Comparison of ENCODE assay signal across 16 cellular contexts in genomic region chr17:75701288-75701687, GRCh38. TPM values are rescaled to one million over a fixed set of nuclear protein-coding genes. Genes with fewer than 3 reads are reported as not detected.
DNase-seq lines count a peak whose midpoint lies in the region; ATAC-seq, FAIRE-seq and TF ChIP-seq lines count a peak whose summit lies in the region.
"Had no signal": no experiment of that assay in that cellular context is flagged by ENCODE, and none has a peak within 500 bp of the region (broad histone marks: within the 10 kb centered on the region; RNA-seq: fewer than 3 reads in every experiment).

No MANE protein-coding gene starts in this region.

- H3K9me1 ChIP-seq in keratinocyte (ENCODE audit: control insufficient read depth, extremely low read depth, insufficient read depth, low read length), result no peaks in the 10 kb centered on the region

- in situ Hi-C loops in gastrocnemius medialis (cut with MboI; ENCODE audit: low sequenced_read_pairs in 4 of 4), result no loop called here

- POLR2A ChIA-PET in AG04450 (lab: Yijun Ruan, JAX), result no interaction called here

- H3K9ac ChIP-seq in astrocyte (ENCODE audit: low read length) (peak overlapping the region; percentile 76), keratinocyte (ENCODE audit: control insufficient read depth, extremely low read depth, insufficient read depth, low read length) (peak overlapping the region; percentile 48)
- H3K9ac ChIP-seq: KMS-11 had no signal

- CTCF ChIA-PET in AG04450 (lab: Charles Lee), result no interaction called here

- intact Hi-C loops in gastrocnemius medialis (cut with DNase I; ENCODE audit: low total_unique reads), result no loop called here

- H2AFZ ChIP-seq in astrocyte (ENCODE audit: low read depth, low read length) (no peak overlapping the region), keratinocyte (ENCODE audit: control insufficient read depth, low read length) (no peak overlapping the region)

- H3K36me3 Mint-ChIP-seq in astrocyte (ENCODE audit: low read depth, unreplicated experiment), result peaks cover 55% of the 10 kb centered on the region

- no peaks in the 10 kb centered on the region for H3K27me3 ChIP-seq in AG04450 (ENCODE audit: control insufficient read depth, insufficient read depth, low read length)
- H3K27me3 ChIP-seq in astrocyte (ENCODE audit: insufficient read depth, low read length), result no peaks in the 10 kb centered on the region
- no peaks in the 10 kb centered on the region for H3K27me3 ChIP-seq in keratinocyte (ENCODE audit: control insufficient read depth, extremely low read depth, insufficient read depth, low read length)
- H3K27me3 ChIP-seq in gastrocnemius medialis, result no peaks in the 10 kb centered on the region

- DNase-seq in AG04450 (ENCODE audit: low read depth, low spot score) (no peak), astrocyte (ENCODE audit: low read depth) (no peak), keratinocyte (ENCODE audit: low read depth, low spot score) (no peak), gastrocnemius medialis (no peak), germinal center (ENCODE audit: low spot score) (no peak), OCI-M1 (lab: John Stamatoyannopoulos, UW) (no peak)
- DNase-seq: activated CD4-positive, alpha-beta T cell treated with anti-CD3 and anti-CD28 coated beads for 48 hours; amniotic stem cell; H9; NCI-H1417 treated with DMSO at 0.1 percent for 48 hours; NCI-H526 had no signal

- dilution Hi-C loops in keratinocyte (cut with MboI; ENCODE audit: extremely low pct_ligation_motif_present, low sequenced_read_pairs), result no loop called here

- H3K27ac ChIP-seq in AG04450 (ENCODE audit: low read depth, low read length) (peak overlapping the region; percentile 39), astrocyte (ENCODE audit: low read depth, low read length) (peak overlapping the region; percentile 94), keratinocyte (ENCODE audit: control insufficient read depth, insufficient read depth, low read length) (peak overlapping the region; percentile 76), gastrocnemius medialis (peak overlapping the region; percentile 91 to 95 (median 93))
- H3K27ac ChIP-seq: KMS-11 had no signal

- H3K27me3 Mint-ChIP-seq in astrocyte (ENCODE audit: low read depth, unreplicated experiment), result no peaks in the 10 kb centered on the region
- H3K27me3 Mint-ChIP-seq: stimulated activated memory B cell treated with anti-CD40 and anti-IgM and Interleukin-4, amounts not matched to agents 10 μg/mL and 1 μg/mL and 100 μg/mL, for 72 hours had no signal

- peak overlapping the region; percentile 96 for H3K27ac Mint-ChIP-seq in astrocyte (ENCODE audit: unreplicated experiment)
- H3K27ac Mint-ChIP-seq: H9; stimulated activated memory B cell treated with anti-CD40 and anti-IgM and Interleukin-4, amounts not matched to agents 10 μg/mL and 1 μg/mL and 100 μg/mL, for 72 hours had no signal

- H3K4me1 Mint-ChIP-seq in astrocyte (ENCODE audit: low read depth, unreplicated experiment), result peaks cover 40% of the 10 kb centered on the region
- H3K4me1 Mint-ChIP-seq: H9; stimulated activated memory B cell treated with anti-CD40 and anti-IgM and Interleukin-4, amounts not matched to agents 10 μg/mL and 1 μg/mL and 100 μg/mL, for 72 hours had no signal

- TF ChIP-seq POLR2A in gastrocnemius medialis (IDR thresholded peaks at IDR 0.05), result no peak

- H3K36me3 ChIP-seq in astrocyte (ENCODE audit: insufficient read depth, low read length), result peaks cover 41% of the 10 kb centered on the region
- peaks cover 35 to 70% of the 10 kb centered on the region in 2 experiments for H3K36me3 ChIP-seq in keratinocyte (ENCODE audit: control insufficient read depth in 2 of 2, extremely low read depth in 1 of 2, insufficient read depth in 2 of 2, low read length in 2 of 2)
- peaks cover 0 to 60% of the 10 kb centered on the region in 2 donors for H3K36me3 ChIP-seq in gastrocnemius medialis

- H3K79me2 ChIP-seq in astrocyte (ENCODE audit: insufficient read depth, low read length) (peaks cover 17% of the 10 kb centered on the region), keratinocyte (ENCODE audit: control insufficient read depth, insufficient read depth, low read length) (peaks cover 12% of the 10 kb centered on the region)

- H4K20me1 ChIP-seq in astrocyte (ENCODE audit: insufficient read depth, low read length) (no peaks in the 10 kb centered on the region), keratinocyte (ENCODE audit: control insufficient read depth, extremely low read depth, insufficient read depth, low read length) (no peaks in the 10 kb centered on the region)

- ATAC-seq in gastrocnemius medialis, result no peak
- ATAC-seq in GM18511 (IDR thresholded peaks at IDR 0.05; ENCODE audit: unreplicated experiment), result no peak
- no peak for ATAC-seq in GM18907 (IDR thresholded peaks at IDR 0.05; ENCODE audit: unreplicated experiment)
- ATAC-seq: stimulated activated memory B cell treated with anti-CD40 and anti-IgM and Interleukin-4, amounts not matched to agents 10 μg/mL and 1 μg/mL and 100 μg/mL, for 72 hours had no signal

- H3K4me2 ChIP-seq in astrocyte (ENCODE audit: low read length) (peak overlapping the region; percentile 47), keratinocyte (ENCODE audit: control insufficient read depth, extremely low read depth, insufficient read depth, low read depth, low read length) (peak overlapping the region; percentile 58)
- H3K4me2 ChIP-seq: KMS-11 had no signal

- H3K4me1 ChIP-seq in astrocyte (ENCODE audit: insufficient read depth, low read length) (peaks cover 44% of the 10 kb centered on the region), keratinocyte (ENCODE audit: control insufficient read depth, extremely low read depth, insufficient read depth, low read length) (peaks cover 65% of the 10 kb centered on the region), gastrocnemius medialis (peaks cover 45 to 48% of the 10 kb centered on the region in 2 donors)

- TF ChIP-seq CTCF in AG04450 (IDR thresholded peaks at IDR 0.05; ENCODE audit: low read depth, low read length) (no peak), astrocyte (IDR thresholded peaks at IDR 0.05; ENCODE audit: insufficient read depth, low read depth, low read length) (no peak), keratinocyte (optimal IDR thresholded peaks at IDR 0.05 in 1 of 3, IDR thresholded peaks at IDR 0.05 in 1 of 3, conservative IDR thresholded peaks at IDR 0.05 in 1 of 3; ENCODE audit: extremely low read depth in 1 of 3, insufficient read depth in 2 of 3, low read length in 3 of 3) (no peak), gastrocnemius medialis (IDR thresholded peaks at IDR 0.05 in 4 of 5, conservative IDR thresholded peaks at IDR 0.05 in 1 of 5) (no peak)

- no peak for FAIRE-seq in astrocyte (lab: Jason Lieb, UNC)
- no peak for FAIRE-seq in keratinocyte (lab: Jason Lieb, UNC)
- FAIRE-seq: D721Med had no signal

- H3K9me3 ChIP-seq in AG04450 (ENCODE audit: control insufficient read depth, insufficient read depth, low read length) (no peaks in the 10 kb centered on the region; the same call in 1 of the 2 replicates), astrocyte (ENCODE audit: insufficient read depth, low read depth, low read length) (no peaks in the 10 kb centered on the region), keratinocyte (ENCODE audit: control insufficient read depth, low read depth, low read length) (no peaks in the 10 kb centered on the region), gastrocnemius medialis (no peaks in the 10 kb centered on the region)

- no peak overlapping the region for H3K4me3 Mint-ChIP-seq in astrocyte (ENCODE audit: unreplicated experiment)
- H3K4me3 Mint-ChIP-seq: H9; stimulated activated memory B cell treated with anti-CD40 and anti-IgM and Interleukin-4, amounts not matched to agents 10 μg/mL and 1 μg/mL and 100 μg/mL, for 72 hours had no signal

- H3K9me3 Mint-ChIP-seq in astrocyte (ENCODE audit: unreplicated experiment), result no peaks in the 10 kb centered on the region
- H3K9me3 Mint-ChIP-seq: H9; stimulated activated memory B cell treated with anti-CD40 and anti-IgM and Interleukin-4, amounts not matched to agents 10 μg/mL and 1 μg/mL and 100 μg/mL, for 72 hours had no signal

- no peak overlapping the region for H3K4me3 ChIP-seq in AG04450 (ENCODE audit: low read depth, low read length)
- H3K4me3 ChIP-seq in astrocyte (ENCODE audit: insufficient read depth, low read depth, low read length), result no peak overlapping the region
- no peak overlapping the region for H3K4me3 ChIP-seq in keratinocyte (ENCODE audit: control insufficient read depth in 2 of 3, extremely low read depth in 1 of 3, insufficient read depth in 2 of 3, low read depth in 1 of 3, low read length in 3 of 3)
- no peak overlapping the region for H3K4me3 ChIP-seq in gastrocnemius medialis

RNA-seq across cellular contexts. Expression of gene ITGB4, which starts 20.0 kb away (rescaled TPM):
- 0.21 and 0.31 TPM in 2 replicates for polyA plus RNA-seq in AG04450 (2011; rRNA removed)
- 0.61 and 1.3 TPM in 2 replicates for polyA minus RNA-seq in AG04450 (2011; rRNA and poly(A)+ RNA removed)
- total RNA-seq in astrocyte, result 2.1 and 6.6 TPM in 2 replicates
- 761 to 1,084 TPM (median 1,039 TPM) in 3 replicates for polyA plus RNA-seq in keratinocyte
- 357 TPM for polyA plus RNA-seq in keratinocyte (2011; ENCODE audit: low read depth)
- 399 and 802 TPM in 2 replicates for polyA plus RNA-seq in keratinocyte (2011; cell fraction: cytosol; rRNA removed)
- 3,183 and 4,055 TPM in 2 replicates for polyA plus RNA-seq in keratinocyte (2011; cell fraction: nucleus; rRNA removed)
- polyA plus RNA-seq in keratinocyte (2012; ENCODE audit: low replicate concordance), result 790 and 2,344 TPM in 2 replicates
- polyA minus RNA-seq in keratinocyte, result 1,878 to 7,870 TPM (median 1,919 TPM) in 3 replicates
- 2,383 TPM for polyA minus RNA-seq in keratinocyte (2011; cell fraction: cytosol; rRNA and poly(A)+ RNA removed)
- 4,240 and 4,449 TPM in 2 replicates for polyA minus RNA-seq in keratinocyte (2011; cell fraction: nucleus; rRNA and poly(A)+ RNA removed)
- 10 to 100 TPM in 1 of 4 donors, 1 to 10 TPM in 3; 3.6 to 20.2 (median 6.3) TPM for total RNA-seq in gastrocnemius medialis

RNA-seq across cellular contexts. Expression of gene SAP30BP, which starts 34.1 kb away (rescaled TPM):
- polyA plus RNA-seq in AG04450 (2011; rRNA removed), result 74.2 and 75.4 TPM in 2 replicates
- 55.5 and 56.8 TPM in 2 replicates for polyA minus RNA-seq in AG04450 (2011; rRNA and poly(A)+ RNA removed)
- 98.1 and 99.2 TPM in 2 replicates for total RNA-seq in astrocyte
- 99.0 to 103 TPM (median 101 TPM) in 3 replicates for polyA plus RNA-seq in keratinocyte
- polyA plus RNA-seq in keratinocyte (2011; ENCODE audit: low read depth), result 115 TPM
- 97.8 and 111 TPM in 2 replicates for polyA plus RNA-seq in keratinocyte (2011; cell fraction: cytosol; rRNA removed)
- polyA plus RNA-seq in keratinocyte (2011; cell fraction: nucleus; rRNA removed), result 174 and 189 TPM in 2 replicates
- polyA plus RNA-seq in keratinocyte (2012; ENCODE audit: low replicate concordance), result 80.5 and 96.0 TPM in 2 replicates
- polyA minus RNA-seq in keratinocyte, result 44.9 to 68.4 TPM (median 58.9 TPM) in 3 replicates
- 52.4 TPM for polyA minus RNA-seq in keratinocyte (2011; cell fraction: cytosol; rRNA and poly(A)+ RNA removed)
- 43.7 and 56.2 TPM in 2 replicates for polyA minus RNA-seq in keratinocyte (2011; cell fraction: nucleus; rRNA and poly(A)+ RNA removed)
- 10 to 100 TPM; 42.0 to 64.0 (median 50.1) TPM for total RNA-seq in gastrocnemius medialis

RNA-seq across cellular contexts. Expression of gene RECQL5, which starts 34.3 kb away (rescaled TPM):
- polyA plus RNA-seq in AG04450 (2011; rRNA removed) (9.3 and 11.9 TPM in 2 replicates), keratinocyte (11.9 to 15.8 TPM (median 12.9 TPM) in 3 replicates)
- polyA minus RNA-seq in AG04450 (2011; rRNA and poly(A)+ RNA removed), result 18.0 and 26.7 TPM in 2 replicates
- total RNA-seq in astrocyte (24.6 and 25.9 TPM in 2 replicates), gastrocnemius medialis (10 to 100 TPM in 1 of 4 donors, 1 to 10 TPM in 3; 5.3 to 17.5 (median 7.4) TPM)
- polyA plus RNA-seq in keratinocyte (2011; ENCODE audit: low read depth), result 5.9 TPM
- 5.3 and 5.5 TPM in 2 replicates for polyA plus RNA-seq in keratinocyte (2011; cell fraction: cytosol; rRNA removed)
- polyA plus RNA-seq in keratinocyte (2011; cell fraction: nucleus; rRNA removed), result 80.9 and 96.7 TPM in 2 replicates
- polyA plus RNA-seq in keratinocyte (2012; ENCODE audit: low replicate concordance), result 16.7 and 20.5 TPM in 2 replicates
- polyA minus RNA-seq in keratinocyte, result 31.0 to 53.1 TPM (median 38.4 TPM) in 3 replicates
- 11.1 TPM for polyA minus RNA-seq in keratinocyte (2011; cell fraction: cytosol; rRNA and poly(A)+ RNA removed)
- polyA minus RNA-seq in keratinocyte (2011; cell fraction: nucleus; rRNA and poly(A)+ RNA removed), result 35.5 and 43.4 TPM in 2 replicates

Comparison
In these comparisons a context has a peak if more than half of its experiments do, and no peak if none do; other contexts are left out.
1. H3K27ac ChIP-seq: peak in every context shown above with its lines; median percentile 94 in astrocyte; 93 in gastrocnemius medialis; 76 in keratinocyte; 39 in AG04450.